In the genomic region with DNA sequence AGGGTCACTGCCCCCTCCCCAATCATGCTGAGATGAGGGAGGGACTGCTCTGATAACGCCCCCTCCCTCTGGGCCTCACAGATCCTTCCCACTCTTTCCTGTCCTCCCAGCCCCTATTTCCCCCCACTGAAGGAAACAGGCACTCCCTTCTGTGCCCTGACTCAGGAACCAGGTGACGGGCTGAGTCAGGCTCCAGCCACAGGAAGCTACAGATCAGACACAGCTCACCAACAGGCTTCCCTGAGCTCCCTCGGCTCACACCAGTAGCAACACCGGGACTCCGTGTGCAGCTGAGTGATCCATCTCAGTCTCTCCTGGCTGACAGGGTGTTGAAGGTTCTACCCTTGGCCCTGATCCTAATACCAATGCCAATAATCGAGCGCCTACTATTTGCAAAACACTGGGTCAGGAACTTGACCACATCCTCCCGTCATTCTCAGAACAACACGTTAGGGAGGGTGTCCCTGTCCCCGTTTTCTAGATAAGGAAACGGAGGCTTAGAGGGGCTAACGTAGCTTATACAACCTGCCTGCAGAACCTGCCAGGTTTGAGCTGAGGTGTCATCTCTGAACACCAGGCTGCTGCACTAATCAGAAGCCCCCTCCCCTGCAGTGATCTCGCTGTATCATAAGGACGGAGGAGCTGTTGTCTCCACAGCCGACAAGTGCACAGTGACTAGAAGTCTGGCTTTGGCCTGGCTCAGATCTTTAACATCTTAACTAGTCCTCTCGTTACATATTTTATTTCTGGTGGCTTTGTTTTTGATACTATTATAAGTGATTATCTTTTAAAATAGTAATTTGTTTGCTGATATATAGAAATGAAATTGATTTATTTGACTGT, we compare ENCODE assay signal across 1 cellular context.
TF ChIP-seq lines count a peak whose summit lies in the region.

No MANE protein-coding gene starts in this region.

TF ChIP-seq in K562, 482 proteins besides CTCF, POLR2A, EP300 and RAD21 (continued from another document):
- TF ChIP-seq TFAP4 (CRISPR knock-in tag; IDR thresholded peaks at IDR 0.05; ENCODE audit: borderline replicate concordance) (peak; percentile 63; the same call in 1 of the 2 replicates), NFE2 (IDR thresholded peaks at IDR 0.05; ENCODE audit: low read depth) (peak; percentile 43; the same call in 1 of the 2 replicates), EGR1 (conservative IDR thresholded peaks at IDR 0.05) (peak; percentile 70), ZKSCAN8 (CRISPR knock-in tag; IDR thresholded peaks at IDR 0.05) (peak; percentile 72; the same call in 1 of the 2 replicates), ARID1B (IDR thresholded peaks at IDR 0.05) (peak; percentile 61), FOXK2 (conservative IDR thresholded peaks at IDR 0.05 in 1 of 2, IDR thresholded peaks at IDR 0.05 in 1 of 2; ENCODE audit: low read depth in 2 of 2) (peak; percentile 40 to 49; a peak in 1 of 4 replicates), HMBOX1 (IDR thresholded peaks at IDR 0.05) (peak; percentile 73), ZBTB17 (CRISPR knock-in tag; IDR thresholded peaks at IDR 0.05) (peak; percentile 35; the same call in 1 of the 2 replicates)
